Comparison of ENCODE assay signal across 29 cellular contexts in genomic region chr7:68442931-68443631, GRCh38.
"Had no signal": no experiment of that assay in that cellular context is flagged by ENCODE, and none has a peak within 500 bp of the region (broad histone marks: within the 10 kb centered on the region; RNA-seq: fewer than 3 reads in every experiment).

No MANE protein-coding gene starts in this region.

- H3K27ac ChIP-seq: ascending aorta, breast epithelium, cardiac muscle cell, colonic mucosa, dorsolateral prefrontal cortex had no signal

- H3K36me3 ChIP-seq: ascending aorta, breast epithelium, cardiac muscle cell, colonic mucosa had no signal

- FAIRE-seq: frontal cortex had no signal

- ATAC-seq: activated CD4-positive, alpha-beta T cell treated with anti-CD3 and anti-CD28 coated beads for 36 hours; activated CD8-positive, alpha-beta memory T cell treated with anti-CD3 and anti-CD28 coated beads, Interleukin-2, amount 10 ng/mL, durations not matched to agents 7 days and 5 days; activated CD8-positive, alpha-beta T cell treated with anti-CD3 and anti-CD28 coated beads, Interleukin-2, amount 10 ng/mL, durations not matched to agents 7 days and 5 days; activated naive CD4-positive, alpha-beta T cell treated with anti-CD3 and anti-CD28 coated beads, Interleukin-2, amount 50 U/mL, for 72 hours; activated T-cell treated with anti-CD3 and anti-CD28 coated beads, Interleukin-2, amount 50 U/mL, for 72 hours; esophagus mucosa had no signal

- H3K27me3 ChIP-seq: ascending aorta, breast epithelium, cardiac muscle cell, colonic mucosa had no signal

- DNase-seq: activated CD4-positive, alpha-beta memory T cell treated with anti-CD3 and anti-CD28 coated beads for 36 hours; activated CD4-positive, alpha-beta T cell treated with anti-CD3 and anti-CD28 coated beads for 36 hours; activated CD4-positive, alpha-beta T cell treated with anti-CD3 and anti-CD28 coated beads, Interleukin-2, amount 10 ng/mL, durations not matched to agents 24 days and 14 days; activated CD4-positive, CD25-positive, alpha-beta regulatory T cell; activated CD4-positive, CD25-positive, alpha-beta regulatory T cell treated with anti-CD3 and anti-CD28 coated beads, Interleukin-2, amount 50 U/mL, for 72 hours; activated CD8-positive, alpha-beta memory T cell treated with anti-CD3 and anti-CD28 coated beads, Interleukin-2, amount 10 ng/mL, durations not matched to agents 7 days and 5 days; activated CD8-positive, alpha-beta memory T cell treated with anti-CD3 and anti-CD28 coated beads, Interleukin-2, amount 50 U/mL, for 4 hours; activated CD8-positive, alpha-beta T cell treated with anti-CD3 and anti-CD28 coated beads, Interleukin-2, amount 10 ng/mL, durations not matched to agents 7 days and 5 days; activated gamma-delta T cell; activated naive CD4-positive, alpha-beta T cell; activated naive CD4-positive, alpha-beta T cell treated with anti-CD3 and anti-CD28 coated beads, Interleukin-2, amount 10 ng/mL, durations not matched to agents 7 days and 5 days; activated naive CD8-positive, alpha-beta T cell treated with anti-CD3 and anti-CD28 coated beads, Interleukin-2, amount 10 ng/mL, durations not matched to agents 7 days and 5 days; activated T-cell treated with anti-CD3 and anti-CD28 coated beads, Interleukin-2, amount 50 U/mL, for 1 hour; activated T-cell treated with anti-CD3 and anti-CD28 coated beads, Interleukin-2, amount 50 U/mL, for 72 hours; central memory CD4-positive, alpha-beta T cell; cerebellar nuclear complex; colonic mucosa; dorsolateral prefrontal cortex; effector memory CD4-positive, alpha-beta T cell; endodermal cell; foreskin fibroblast; head of caudate nucleus; T-helper 2 cell had no signal

- H3K9me3 ChIP-seq: ascending aorta, colonic mucosa had no signal

- H3K4me3 ChIP-seq: ascending aorta, breast epithelium, cardiac muscle cell, colonic mucosa, dorsolateral prefrontal cortex had no signal

- H3K4me1 ChIP-seq: ascending aorta, breast epithelium, colonic mucosa had no signal
